Comparison of ENCODE assay signal across 1 cellular context in the genomic region with DNA sequence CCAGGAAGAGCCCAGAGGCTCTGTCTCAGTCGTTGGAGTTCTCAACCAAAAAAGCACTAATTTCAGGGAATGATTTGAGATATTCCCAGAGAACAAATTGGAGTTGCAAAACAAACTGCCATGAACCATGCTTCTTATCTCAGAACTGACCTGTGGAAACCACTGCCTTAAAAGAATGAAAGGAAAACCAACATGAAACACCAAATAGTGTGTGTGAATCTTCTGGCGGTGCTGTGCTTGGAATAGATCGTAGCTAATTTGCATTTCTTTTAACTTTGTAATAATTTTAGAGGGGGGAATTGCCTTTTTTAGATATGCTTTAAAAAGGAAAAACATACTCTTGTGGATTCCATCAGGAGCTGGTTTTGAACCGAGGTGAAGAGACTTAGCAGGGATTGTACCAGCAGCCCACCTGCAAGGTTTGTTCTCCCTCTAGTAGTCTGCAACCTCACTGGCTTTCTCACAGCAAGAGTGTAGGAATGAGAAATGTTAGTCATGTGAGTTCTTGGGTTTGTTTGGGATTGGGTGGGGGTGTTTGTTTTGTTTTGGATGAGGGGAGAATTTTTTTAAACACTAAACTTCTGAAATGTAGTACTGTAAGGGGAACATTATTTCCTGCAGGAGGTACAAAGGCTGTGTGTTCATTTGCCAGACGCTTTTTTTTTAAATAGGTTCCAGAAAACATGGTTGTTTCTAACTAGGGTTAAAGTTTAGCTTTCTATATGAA.
TF ChIP-seq lines count a peak whose summit lies in the region.

No MANE protein-coding gene starts in this region.

TF ChIP-seq in HepG2, 621 proteins besides CTCF, POLR2A, EP300 and RAD21 (continued from another document and continues in another):
- TF ChIP-seq SYNCRIP (IDR thresholded peaks at IDR 0.05; ENCODE audit: insufficient read depth, low read depth, low read length) (no peak), ZNF20 (CRISPR knock-in tag; IDR thresholded peaks at IDR 0.05) (no peak), ZSCAN29 (CRISPR knock-in tag; conservative IDR thresholded peaks at IDR 0.05) (no peak), ZSCAN21 (CRISPR knock-in tag; IDR thresholded peaks at IDR 0.05; ENCODE audit: borderline replicate concordance) (no peak), KMT2A (CRISPR knock-in tag; IDR thresholded peaks at IDR 0.05) (no peak), ZNF264 (CRISPR knock-in tag; IDR thresholded peaks at IDR 0.05) (no peak), AGO2 (optimal IDR thresholded peaks at IDR 0.05; ENCODE audit: low read depth, low read length) (no peak), ZNF564 (CRISPR knock-in tag; IDR thresholded peaks at IDR 0.05) (no peak), ASH2L (IDR thresholded peaks at IDR 0.05; ENCODE audit: insufficient read length, low read depth, low read length) (peak; percentile 17), TP53 (CRISPR knock-in tag; conservative IDR thresholded peaks at IDR 0.05) (no peak), CENPT (CRISPR knock-in tag; IDR thresholded peaks at IDR 0.05; ENCODE audit: low read depth) (no peak), ZNF615 (CRISPR knock-in tag; IDR thresholded peaks at IDR 0.05; ENCODE audit: borderline replicate concordance) (no peak), MAZ (IDR thresholded peaks at IDR 0.05; ENCODE audit: borderline replicate concordance, low read depth, low read length) (no peak), MAZ (CRISPR knock-in tag; IDR thresholded peaks at IDR 0.05; ENCODE audit: low read depth) (no peak), AGO1 (IDR thresholded peaks at IDR 0.05; ENCODE audit: low read depth, low read length, poor library complexity, severe bottlenecking) (no peak), ZNF24 (IDR thresholded peaks at IDR 0.05) (no peak), ZNF446 (CRISPR knock-in tag; IDR thresholded peaks at IDR 0.05) (no peak), KAT2B (IDR thresholded peaks at IDR 0.05; ENCODE audit: borderline replicate concordance, low read depth, low read length) (no peak), NCOA5 (CRISPR knock-in tag; IDR thresholded peaks at IDR 0.05) (no peak), HDAC6 (IDR thresholded peaks at IDR 0.05; ENCODE audit: low read depth, low read length) (no peak), ZNF296 (CRISPR knock-in tag; conservative IDR thresholded peaks at IDR 0.05) (no peak), GLI4 (CRISPR knock-in tag; IDR thresholded peaks at IDR 0.05; ENCODE audit: borderline replicate concordance) (no peak), GZF1 (CRISPR knock-in tag; IDR thresholded peaks at IDR 0.05) (no peak), XBP1 (CRISPR knock-in tag; IDR thresholded peaks at IDR 0.05) (no peak), TBX2 (CRISPR knock-in tag; IDR thresholded peaks at IDR 0.05; ENCODE audit: borderline replicate concordance) (peak; percentile 49; the same call in 1 of the 2 replicates), HNRNPLL (IDR thresholded peaks at IDR 0.05; ENCODE audit: low read depth, low read length, poor library complexity, severe bottlenecking) (no peak), ZNF724P (CRISPR knock-in tag; IDR thresholded peaks at IDR 0.05; ENCODE audit: borderline replicate concordance) (no peak), GATA4 (IDR thresholded peaks at IDR 0.05; ENCODE audit: borderline replicate concordance, low read depth) (no peak), NR3C1 (CRISPR knock-in tag; IDR thresholded peaks at IDR 0.05) (no peak), SALL2 (CRISPR knock-in tag; IDR thresholded peaks at IDR 0.05) (no peak), ZNF891 (CRISPR knock-in tag; IDR thresholded peaks at IDR 0.05) (no peak), FOXO1 (CRISPR knock-in tag; IDR thresholded peaks at IDR 0.05) (no peak), HMG20B (CRISPR knock-in tag; conservative IDR thresholded peaks at IDR 0.05) (no peak), ZFP90 (CRISPR knock-in tag; IDR thresholded peaks at IDR 0.05; ENCODE audit: borderline replicate concordance) (no peak), ZNF557 (CRISPR knock-in tag; IDR thresholded peaks at IDR 0.05) (no peak), ZNF138 (CRISPR knock-in tag; IDR thresholded peaks at IDR 0.05; ENCODE audit: low read depth) (no peak), CBX5 (CRISPR knock-in tag; IDR thresholded peaks at IDR 0.05; ENCODE audit: borderline replicate concordance) (no peak), NAIF1 (CRISPR knock-in tag; IDR thresholded peaks at IDR 0.05; ENCODE audit: borderline replicate concordance) (no peak), MAF1 (CRISPR knock-in tag; IDR thresholded peaks at IDR 0.05; ENCODE audit: borderline replicate concordance) (no peak), ELF1 (CRISPR knock-in tag; IDR thresholded peaks at IDR 0.05) (no peak), RELA (CRISPR knock-in tag; IDR thresholded peaks at IDR 0.05) (no peak), TBL1XR1 (IDR thresholded peaks at IDR 0.05; ENCODE audit: borderline replicate concordance, low read length, partially characterized antibody) (no peak), ZNF292 (CRISPR knock-in tag; IDR thresholded peaks at IDR 0.05; ENCODE audit: borderline replicate concordance, low read depth) (0 out of 2 replicates have a peak, but pooled peaks have one; percentile 43), ZNF441 (CRISPR knock-in tag; IDR thresholded peaks at IDR 0.05; ENCODE audit: borderline replicate concordance) (no peak)
- TF ChIP-seq, protein P1, sequence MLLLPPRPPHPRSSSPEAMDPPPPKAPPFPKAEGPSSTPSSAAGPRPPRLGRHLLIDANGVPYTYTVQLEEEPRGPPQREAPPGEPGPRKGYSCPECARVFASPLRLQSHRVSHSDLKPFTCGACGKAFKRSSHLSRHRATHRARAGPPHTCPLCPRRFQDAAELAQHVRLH (CRISPR knock-in tag; IDR thresholded peaks at IDR 0.05; ENCODE audit: borderline replicate concordance, low read depth): no peak
- TF ChIP-seq, protein P2, sequence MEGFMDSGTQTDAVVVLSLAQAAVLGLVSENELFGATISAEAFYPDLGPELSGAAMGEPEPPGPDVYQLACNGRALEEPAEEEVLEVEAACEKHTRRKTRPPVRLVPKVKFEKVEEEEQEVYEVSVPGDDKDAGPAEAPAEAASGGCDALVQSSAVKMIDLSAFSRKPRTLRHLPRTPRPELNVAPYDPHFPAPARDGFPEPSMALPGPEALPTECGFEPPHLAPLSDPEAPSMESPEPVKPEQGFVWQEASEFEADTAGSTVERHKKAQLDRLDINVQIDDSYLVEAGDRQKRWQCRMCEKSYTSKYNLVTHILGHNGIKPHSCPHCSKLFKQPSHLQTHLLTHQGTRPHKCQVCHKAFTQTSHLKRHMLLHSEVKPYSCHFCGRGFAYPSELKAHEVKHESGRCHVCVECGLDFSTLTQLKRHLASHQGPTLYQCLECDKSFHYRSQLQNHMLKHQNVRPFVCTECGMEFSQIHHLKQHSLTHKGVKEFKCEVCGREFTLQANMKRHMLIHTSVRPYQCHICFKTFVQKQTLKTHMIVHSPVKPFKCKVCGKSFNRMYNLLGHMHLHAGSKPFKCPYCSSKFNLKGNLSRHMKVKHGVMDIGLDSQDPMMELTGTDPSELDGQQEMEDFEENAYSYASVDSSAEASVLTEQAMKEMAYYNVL (CRISPR knock-in tag; IDR thresholded peaks at IDR 0.05; ENCODE audit: borderline replicate concordance): no peak
- TF ChIP-seq, protein P3, sequence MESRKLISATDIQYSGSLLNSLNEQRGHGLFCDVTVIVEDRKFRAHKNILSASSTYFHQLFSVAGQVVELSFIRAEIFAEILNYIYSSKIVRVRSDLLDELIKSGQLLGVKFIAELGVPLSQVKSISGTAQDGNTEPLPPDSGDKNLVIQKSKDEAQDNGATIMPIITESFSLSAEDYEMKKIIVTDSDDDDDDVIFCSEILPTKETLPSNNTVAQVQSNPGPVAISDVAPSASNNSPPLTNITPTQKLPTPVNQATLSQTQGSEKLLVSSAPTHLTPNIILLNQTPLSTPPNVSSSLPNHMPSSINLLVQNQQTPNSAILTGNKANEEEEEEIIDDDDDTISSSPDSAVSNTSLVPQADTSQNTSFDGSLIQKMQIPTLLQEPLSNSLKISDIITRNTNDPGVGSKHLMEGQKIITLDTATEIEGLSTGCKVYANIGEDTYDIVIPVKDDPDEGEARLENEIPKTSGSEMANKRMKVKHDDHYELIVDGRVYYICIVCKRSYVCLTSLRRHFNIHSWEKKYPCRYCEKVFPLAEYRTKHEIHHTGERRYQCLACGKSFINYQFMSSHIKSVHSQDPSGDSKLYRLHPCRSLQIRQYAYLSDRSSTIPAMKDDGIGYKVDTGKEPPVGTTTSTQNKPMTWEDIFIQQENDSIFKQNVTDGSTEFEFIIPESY (CRISPR knock-in tag; IDR thresholded peaks at IDR 0.05): no peak
- TF ChIP-seq, protein P4, sequence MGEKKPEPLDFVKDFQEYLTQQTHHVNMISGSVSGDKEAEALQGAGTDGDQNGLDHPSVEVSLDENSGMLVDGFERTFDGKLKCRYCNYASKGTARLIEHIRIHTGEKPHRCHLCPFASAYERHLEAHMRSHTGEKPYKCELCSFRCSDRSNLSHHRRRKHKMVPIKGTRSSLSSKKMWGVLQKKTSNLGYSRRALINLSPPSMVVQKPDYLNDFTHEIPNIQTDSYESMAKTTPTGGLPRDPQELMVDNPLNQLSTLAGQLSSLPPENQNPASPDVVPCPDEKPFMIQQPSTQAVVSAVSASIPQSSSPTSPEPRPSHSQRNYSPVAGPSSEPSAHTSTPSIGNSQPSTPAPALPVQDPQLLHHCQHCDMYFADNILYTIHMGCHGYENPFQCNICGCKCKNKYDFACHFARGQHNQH (CRISPR knock-in tag; IDR thresholded peaks at IDR 0.05): 0 out of 2 replicates have a peak, but pooled peaks have one; percentile 18
- TF ChIP-seq, protein P5, sequence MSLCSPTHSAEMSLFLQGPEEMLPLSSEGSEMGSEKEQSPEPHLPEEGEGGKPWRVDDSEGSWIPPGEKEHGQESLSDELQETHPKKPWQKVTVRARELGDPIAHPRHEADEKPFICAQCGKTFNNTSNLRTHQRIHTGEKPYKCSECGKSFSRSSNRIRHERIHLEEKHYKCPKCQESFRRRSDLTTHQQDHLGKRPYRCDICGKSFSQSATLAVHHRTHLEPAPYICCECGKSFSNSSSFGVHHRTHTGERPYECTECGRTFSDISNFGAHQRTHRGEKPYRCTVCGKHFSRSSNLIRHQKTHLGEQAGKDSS (CRISPR knock-in tag; IDR thresholded peaks at IDR 0.05; ENCODE audit: borderline replicate concordance, low read depth): no peak
- TF ChIP-seq, protein P6, sequence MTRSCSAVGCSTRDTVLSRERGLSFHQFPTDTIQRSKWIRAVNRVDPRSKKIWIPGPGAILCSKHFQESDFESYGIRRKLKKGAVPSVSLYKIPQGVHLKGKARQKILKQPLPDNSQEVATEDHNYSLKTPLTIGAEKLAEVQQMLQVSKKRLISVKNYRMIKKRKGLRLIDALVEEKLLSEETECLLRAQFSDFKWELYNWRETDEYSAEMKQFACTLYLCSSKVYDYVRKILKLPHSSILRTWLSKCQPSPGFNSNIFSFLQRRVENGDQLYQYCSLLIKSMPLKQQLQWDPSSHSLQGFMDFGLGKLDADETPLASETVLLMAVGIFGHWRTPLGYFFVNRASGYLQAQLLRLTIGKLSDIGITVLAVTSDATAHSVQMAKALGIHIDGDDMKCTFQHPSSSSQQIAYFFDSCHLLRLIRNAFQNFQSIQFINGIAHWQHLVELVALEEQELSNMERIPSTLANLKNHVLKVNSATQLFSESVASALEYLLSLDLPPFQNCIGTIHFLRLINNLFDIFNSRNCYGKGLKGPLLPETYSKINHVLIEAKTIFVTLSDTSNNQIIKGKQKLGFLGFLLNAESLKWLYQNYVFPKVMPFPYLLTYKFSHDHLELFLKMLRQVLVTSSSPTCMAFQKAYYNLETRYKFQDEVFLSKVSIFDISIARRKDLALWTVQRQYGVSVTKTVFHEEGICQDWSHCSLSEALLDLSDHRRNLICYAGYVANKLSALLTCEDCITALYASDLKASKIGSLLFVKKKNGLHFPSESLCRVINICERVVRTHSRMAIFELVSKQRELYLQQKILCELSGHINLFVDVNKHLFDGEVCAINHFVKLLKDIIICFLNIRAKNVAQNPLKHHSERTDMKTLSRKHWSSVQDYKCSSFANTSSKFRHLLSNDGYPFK (CRISPR knock-in tag; IDR thresholded peaks at IDR 0.05; ENCODE audit: borderline replicate concordance): no peak
- TF ChIP-seq, protein P7, sequence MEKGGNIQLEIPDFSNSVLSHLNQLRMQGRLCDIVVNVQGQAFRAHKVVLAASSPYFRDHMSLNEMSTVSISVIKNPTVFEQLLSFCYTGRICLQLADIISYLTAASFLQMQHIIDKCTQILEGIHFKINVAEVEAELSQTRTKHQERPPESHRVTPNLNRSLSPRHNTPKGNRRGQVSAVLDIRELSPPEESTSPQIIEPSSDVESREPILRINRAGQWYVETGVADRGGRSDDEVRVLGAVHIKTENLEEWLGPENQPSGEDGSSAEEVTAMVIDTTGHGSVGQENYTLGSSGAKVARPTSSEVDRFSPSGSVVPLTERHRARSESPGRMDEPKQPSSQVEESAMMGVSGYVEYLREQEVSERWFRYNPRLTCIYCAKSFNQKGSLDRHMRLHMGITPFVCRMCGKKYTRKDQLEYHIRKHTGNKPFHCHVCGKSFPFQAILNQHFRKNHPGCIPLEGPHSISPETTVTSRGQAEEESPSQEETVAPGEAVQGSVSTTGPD (CRISPR knock-in tag; IDR thresholded peaks at IDR 0.05): no peak
- TF ChIP-seq, protein P8, sequence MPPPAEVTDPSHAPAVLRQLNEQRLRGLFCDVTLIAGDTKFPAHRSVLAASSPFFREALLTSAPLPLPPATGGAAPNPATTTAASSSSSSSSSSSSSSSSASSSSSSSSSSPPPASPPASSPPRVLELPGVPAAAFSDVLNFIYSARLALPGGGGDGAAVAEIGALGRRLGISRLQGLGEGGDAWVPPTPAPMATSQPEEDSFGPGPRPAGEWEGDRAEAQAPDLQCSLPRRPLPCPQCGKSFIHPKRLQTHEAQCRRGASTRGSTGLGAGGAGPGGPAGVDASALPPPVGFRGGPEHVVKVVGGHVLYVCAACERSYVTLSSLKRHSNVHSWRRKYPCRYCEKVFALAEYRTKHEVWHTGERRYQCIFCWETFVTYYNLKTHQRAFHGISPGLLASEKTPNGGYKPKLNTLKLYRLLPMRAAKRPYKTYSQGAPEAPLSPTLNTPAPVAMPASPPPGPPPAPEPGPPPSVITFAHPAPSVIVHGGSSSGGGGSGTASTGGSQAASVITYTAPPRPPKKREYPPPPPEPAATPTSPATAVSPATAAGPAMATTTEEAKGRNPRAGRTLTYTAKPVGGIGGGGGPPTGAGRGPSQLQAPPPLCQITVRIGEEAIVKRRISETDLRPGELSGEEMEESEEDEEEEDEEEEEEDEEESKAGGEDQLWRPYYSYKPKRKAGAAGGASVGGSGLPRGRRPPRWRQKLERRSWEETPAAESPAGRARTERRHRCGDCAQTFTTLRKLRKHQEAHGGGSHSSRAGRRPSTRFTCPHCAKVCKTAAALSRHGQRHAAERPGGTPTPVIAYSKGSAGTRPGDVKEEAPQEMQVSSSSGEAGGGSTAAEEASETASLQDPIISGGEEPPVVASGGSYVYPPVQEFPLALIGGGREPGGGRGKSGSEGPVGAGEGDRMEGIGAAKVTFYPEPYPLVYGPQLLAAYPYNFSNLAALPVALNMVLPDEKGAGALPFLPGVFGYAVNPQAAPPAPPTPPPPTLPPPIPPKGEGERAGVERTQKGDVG (CRISPR knock-in tag; IDR thresholded peaks at IDR 0.05; ENCODE audit: borderline replicate concordance): no peak
- TF ChIP-seq, protein P9, sequence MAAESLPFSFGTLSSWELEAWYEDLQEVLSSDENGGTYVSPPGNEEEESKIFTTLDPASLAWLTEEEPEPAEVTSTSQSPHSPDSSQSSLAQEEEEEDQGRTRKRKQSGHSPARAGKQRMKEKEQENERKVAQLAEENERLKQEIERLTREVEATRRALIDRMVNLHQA (CRISPR knock-in tag; IDR thresholded peaks at IDR 0.05): no peak
